ENCODE assay signal across 9 cellular contexts in the genomic region with DNA sequence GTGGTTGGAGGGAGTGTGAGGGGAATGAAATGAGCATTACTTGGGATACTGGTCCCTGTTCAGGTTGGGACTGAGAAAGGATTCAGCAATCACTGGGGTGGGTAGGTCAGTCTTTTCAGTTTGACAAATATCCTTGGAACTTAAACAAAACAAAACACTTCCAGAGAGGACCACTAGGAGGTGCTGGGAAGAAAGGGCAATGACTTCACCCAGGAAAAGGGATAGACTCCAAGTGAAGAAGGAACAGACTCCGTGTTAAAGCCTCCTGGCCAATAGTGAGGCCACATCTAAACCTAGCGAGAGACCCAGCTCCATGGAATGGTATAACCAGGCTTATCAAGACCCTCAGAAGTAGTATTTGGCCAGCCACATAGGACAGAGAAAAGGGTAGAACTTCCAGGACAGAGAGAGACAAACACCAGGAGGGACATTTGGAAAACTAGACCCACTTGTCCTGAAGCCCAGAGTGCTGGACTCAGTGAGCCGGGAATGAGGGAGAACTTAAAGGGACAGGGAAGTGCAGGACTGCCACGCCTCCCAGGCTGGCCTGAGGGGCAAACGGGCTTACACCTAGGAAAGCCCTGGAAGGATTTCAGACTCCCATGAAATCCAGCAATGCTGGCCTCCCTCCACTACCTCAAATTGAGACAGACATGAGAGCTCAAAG. TPM values are rescaled to one million over a fixed set of nuclear protein-coding genes. Genes with fewer than 3 reads are reported as not detected.
DNase-seq lines count a peak whose midpoint lies in the region; ATAC-seq and TF ChIP-seq lines count a peak whose summit lies in the region.
"Had no signal": no experiment of that assay in that cellular context is flagged by ENCODE, and none has a peak within 500 bp of the region (broad histone marks: within the 10 kb centered on the region; RNA-seq: fewer than 3 reads in every experiment).

No MANE protein-coding gene starts in this region.

- peaks cover 8% of the 10 kb centered on the region for H3K4me1 Mint-ChIP-seq in activated T-helper 2 cell treated with anti-CD3 and anti-CD28 coated beads, Interferon-gamma antibody, Interleukin-2, Interleukin-4, amounts not matched to agents 10 μg/mL and 5 μg/mL and 100 μg/mL, durations not matched to agents 14 hours and 24 hours and 36 hours (ENCODE audit: low read depth)

- no peak overlapping the region for H3K4me3 ChIP-seq in choroid plexus epithelial cell (ENCODE audit: low read depth, low read length)
- no peak overlapping the region for H3K4me3 ChIP-seq in lower lobe of right lung

- intact Hi-C loops in lower lobe of right lung (cut with DNase I): no loop called here
- intact Hi-C loops in activated T-helper 2 cell treated with anti-CD3 and anti-CD28 coated beads, Interferon-gamma antibody, Interleukin-2, Interleukin-4, amounts not matched to agents 10 μg/mL and 5 μg/mL and 100 μg/mL, durations not matched to agents 14 hours and 24 hours and 36 hours (cut with micrococcal nuclease): loop anchor here (5.0 kb wide), 1 partner anchor 149 kb away; no protein-coding TSS in a partner anchor

- no peak overlapping the region for H3K27ac ChIP-seq in lower lobe of right lung

- no peaks in the 10 kb centered on the region for H3K27me3 ChIP-seq in lower lobe of right lung (ENCODE audit: low read depth)

- no peaks in the 10 kb centered on the region for H3K9me3 ChIP-seq in lower lobe of right lung

- H3K36me3 ChIP-seq in lower lobe of right lung: no peaks in the 10 kb centered on the region

- no peaks in the 10 kb centered on the region for H3K36me3 Mint-ChIP-seq in activated T-helper 2 cell treated with anti-CD3 and anti-CD28 coated beads, Interferon-gamma antibody, Interleukin-2, Interleukin-4, amounts not matched to agents 10 μg/mL and 5 μg/mL and 100 μg/mL, durations not matched to agents 14 hours and 24 hours and 36 hours (ENCODE audit: low read depth)
- H3K36me3 Mint-ChIP-seq: activated naive CD4-positive, alpha-beta T cell treated with anti-CD3 and anti-CD28 coated beads, Interleukin-2, amount 50 U/mL, for 24 hours had no signal

- H3K27me3 Mint-ChIP-seq in activated T-helper 2 cell treated with anti-CD3 and anti-CD28 coated beads, Interferon-gamma antibody, Interleukin-2, Interleukin-4, amounts not matched to agents 10 μg/mL and 5 μg/mL and 100 μg/mL, durations not matched to agents 14 hours and 24 hours and 36 hours (ENCODE audit: low read depth): no peaks in the 10 kb centered on the region
- H3K27me3 Mint-ChIP-seq: activated naive CD4-positive, alpha-beta T cell treated with anti-CD3 and anti-CD28 coated beads, Interleukin-2, amount 50 U/mL, for 24 hours had no signal

- TF ChIP-seq CTCF in choroid plexus epithelial cell (conservative IDR thresholded peaks at IDR 0.05; ENCODE audit: low read depth, low read length) (peak; percentile 85), lower lobe of right lung (IDR thresholded peaks at IDR 0.05) (peak; percentile 59)

- no peak overlapping the region for H3K4me3 Mint-ChIP-seq in activated T-helper 2 cell treated with anti-CD3 and anti-CD28 coated beads, Interferon-gamma antibody, Interleukin-2, Interleukin-4, amounts not matched to agents 10 μg/mL and 5 μg/mL and 100 μg/mL, durations not matched to agents 14 hours and 24 hours and 36 hours (ENCODE audit: low read depth)
- H3K4me3 Mint-ChIP-seq: activated naive CD4-positive, alpha-beta T cell treated with anti-CD3 and anti-CD28 coated beads, Interleukin-2, amount 50 U/mL, for 24 hours had no signal

- H3K9me3 Mint-ChIP-seq in activated T-helper 2 cell treated with anti-CD3 and anti-CD28 coated beads, Interferon-gamma antibody, Interleukin-2, Interleukin-4, amounts not matched to agents 10 μg/mL and 5 μg/mL and 100 μg/mL, durations not matched to agents 14 hours and 24 hours and 36 hours: no peaks in the 10 kb centered on the region
- H3K9me3 Mint-ChIP-seq: activated naive CD4-positive, alpha-beta T cell treated with anti-CD3 and anti-CD28 coated beads, Interleukin-2, amount 50 U/mL, for 24 hours had no signal

- H3K4me1 ChIP-seq in lower lobe of right lung: no peaks in the 10 kb centered on the region

- H3K27ac Mint-ChIP-seq in activated T-helper 2 cell treated with anti-CD3 and anti-CD28 coated beads, Interferon-gamma antibody, Interleukin-2, Interleukin-4, amounts not matched to agents 10 μg/mL and 5 μg/mL and 100 μg/mL, durations not matched to agents 14 hours and 24 hours and 36 hours: no peak overlapping the region
- H3K27ac Mint-ChIP-seq: activated naive CD4-positive, alpha-beta T cell treated with anti-CD3 and anti-CD28 coated beads, Interleukin-2, amount 50 U/mL, for 24 hours had no signal

- DNase-seq in stimulated activated CD4-positive, alpha-beta T cell treated with anti-CD3 and anti-CD28 coated beads, Interleukin-15, amount 100 ng/mL, for 24 hours: peak; percentile 13
- DNase-seq in stimulated activated CD4-positive, alpha-beta T cell treated with anti-CD3 and anti-CD28 coated beads, Interleukin-4, amount 100 ng/mL, for 1 hour: no peak
- DNase-seq in NCI-H460 (ENCODE audit: extremely low read depth, low read depth) (peak; percentile 41), choroid plexus epithelial cell (ENCODE audit: low read depth) (peak; percentile 81), lower lobe of right lung (no peak), GM19238 (ENCODE audit: insufficient read length, low spot score) (no peak)
- no peak for DNase-seq in activated T-helper 2 cell treated with anti-CD3 and anti-CD28 coated beads, Interferon-gamma antibody, Interleukin-2, Interleukin-4, amounts not matched to agents 10 μg/mL and 5 μg/mL and 100 μg/mL, durations not matched to agents 14 hours and 24 hours and 36 hours (ENCODE audit: low spot score)

- peak; percentile 83 to 87 for ATAC-seq in lower lobe of right lung
- ATAC-seq in GM19328 (IDR thresholded peaks at IDR 0.05; ENCODE audit: unreplicated experiment): no peak

RNA-seq across cellular contexts. Expression of a gene that starts 19.6 kb away (rescaled TPM):
- 0.55 and 0.72 TPM in 2 replicates for total RNA-seq in NCI-H460 (2014; rRNA removed; shearing (Covaris generic))
- polyA plus RNA-seq in NCI-H460 (2014; cell fraction: nucleus; rRNA removed): 0.61 and 1.2 TPM in 2 replicates
- total RNA-seq in lower lobe of right lung: 0.89 TPM
- total RNA-seq in activated T-helper 2 cell treated with anti-CD3 and anti-CD28 coated beads, Interferon-gamma antibody, Interleukin-2, Interleukin-4, amounts not matched to agents 10 μg/mL and 5 μg/mL and 100 μg/mL, durations not matched to agents 14 hours and 24 hours and 36 hours: 0.14 and 0.16 TPM in 2 replicates

RNA-seq across cellular contexts. Expression of a gene that starts 55.0 kb away (rescaled TPM):
- 28.5 and 28.9 TPM in 2 replicates for total RNA-seq in NCI-H460 (2014; rRNA removed; shearing (Covaris generic))
- 22.4 and 24.3 TPM in 2 replicates for polyA plus RNA-seq in NCI-H460 (2014; cell fraction: nucleus; rRNA removed)
- total RNA-seq in lower lobe of right lung: 23.5 TPM
- total RNA-seq in activated T-helper 2 cell treated with anti-CD3 and anti-CD28 coated beads, Interferon-gamma antibody, Interleukin-2, Interleukin-4, amounts not matched to agents 10 μg/mL and 5 μg/mL and 100 μg/mL, durations not matched to agents 14 hours and 24 hours and 36 hours: 39.7 and 39.8 TPM in 2 replicates

Comparison
In these comparisons a context has a peak if more than half of its experiments do, and no peak if none do; other contexts are left out.
1. DNase-seq: peak in stimulated activated CD4-positive, alpha-beta T cell treated with anti-CD3 and anti-CD28 coated beads, Interleukin-15, amount 100 ng/mL, for 24 hours (single experiment), NCI-H460 (single experiment) and choroid plexus epithelial cell (single experiment); none in stimulated activated CD4-positive, alpha-beta T cell treated with anti-CD3 and anti-CD28 coated beads, Interleukin-4, amount 100 ng/mL, for 1 hour (single experiment), lower lobe of right lung (single experiment), GM19238 (single experiment) and activated T-helper 2 cell treated with anti-CD3 and anti-CD28 coated beads, Interferon-gamma antibody, Interleukin-2, Interleukin-4, amounts not matched to agents 10 μg/mL and 5 μg/mL and 100 μg/mL, durations not matched to agents 14 hours and 24 hours and 36 hours (single experiment).